8 cellular contexts compared by ENCODE assay signal in genomic region chr16:57462209-57462977, GRCh38. TPM values are rescaled to one million over a fixed set of nuclear protein-coding genes. Genes with fewer than 3 reads are reported as not detected.
DNase-seq lines count a peak whose midpoint lies in the region; ATAC-seq and TF ChIP-seq lines count a peak whose summit lies in the region.

POLR2C (plus strand) TSS chr16:57462679; CDS start chr16:57462725, 46 bp downstream.

- H3K4me3 ChIP-seq in HL-60 (replicated peaks; ENCODE audit: insufficient read depth, low read length), result peak within 1 kb of the TSS; percentile 78
- peak within 1 kb of the TSS; percentile 94 for H3K4me3 ChIP-seq in endodermal cell (ENCODE audit: low read length)

- H3K36me3 ChIP-seq in endodermal cell (ENCODE audit: control insufficient read depth, insufficient read depth, low read length), result peaks cover 59% of the 10 kb centered on the region

- DNase-seq in COLO668 (lab: John Stamatoyannopoulos, UW; ENCODE audit: unreplicated experiment) (peak; percentile 90), HL-60 (ENCODE audit: low read depth in 1 of 2, low spot score in 1 of 2) (peak; percentile 72 to 88), NOMO-1 treated with dmso at 0.1 percent for 144 hours (lab: John Stamatoyannopoulos, UW; ENCODE audit: unreplicated experiment) (peak; percentile 61), endodermal cell (peak; percentile 96), mesothelial cell of epicardium (ENCODE audit: low spot score in 2 of 2, unreplicated experiment in 2 of 2) (peak; percentile 84 to 95)
- peak; percentile 94 for DNase-seq in activated CD8-positive, alpha-beta memory T cell treated with anti-CD3 and anti-CD28 coated beads, Interleukin-2, amount 10 ng/mL, durations not matched to agents 7 days and 5 days
- peak; percentile 86 to 88 for DNase-seq in stimulated activated CD8-positive, alpha-beta memory T cell treated with anti-CD3 and anti-CD28 coated beads, Interleukin-15, amount 100 ng/mL, for 48 hours (ENCODE audit: low read depth in 2 of 2)

- TF ChIP-seq CTCF in HL-60 (IDR thresholded peaks at IDR 0.05; ENCODE audit: insufficient read depth, low read length) (peak; percentile 96), endodermal cell (conservative IDR thresholded peaks at IDR 0.05) (peak; percentile 96), mesothelial cell of epicardium (IDR thresholded peaks at IDR 0.05; ENCODE audit: unreplicated experiment) (peak; percentile 96)

- H3K36me3 Mint-ChIP-seq in activated CD8-positive, alpha-beta memory T cell treated with anti-CD3 and anti-CD28 coated beads, Interleukin-2, amount 10 ng/mL, durations not matched to agents 7 days and 5 days, result peaks cover 16% of the 10 kb centered on the region
- H3K36me3 Mint-ChIP-seq in endodermal cell (ENCODE audit: low read depth) (peaks cover 69% of the 10 kb centered on the region), mesothelial cell of epicardium (peaks cover 17% of the 10 kb centered on the region)

- peaks cover 31% of the 10 kb centered on the region for H3K4me1 Mint-ChIP-seq in activated CD8-positive, alpha-beta memory T cell treated with anti-CD3 and anti-CD28 coated beads, Interleukin-2, amount 10 ng/mL, durations not matched to agents 7 days and 5 days
- H3K4me1 Mint-ChIP-seq in endodermal cell (no peaks in the 10 kb centered on the region), mesothelial cell of epicardium (peaks cover 14% of the 10 kb centered on the region)

- peak within 1 kb of the TSS; percentile 98 for H3K27ac Mint-ChIP-seq in activated CD8-positive, alpha-beta memory T cell treated with anti-CD3 and anti-CD28 coated beads, Interleukin-2, amount 10 ng/mL, durations not matched to agents 7 days and 5 days
- H3K27ac Mint-ChIP-seq in endodermal cell, result peak within 1 kb of the TSS; percentile 99
- peak within 1 kb of the TSS; percentile 100 for H3K27ac Mint-ChIP-seq in mesothelial cell of epicardium

- CTCF ChIA-PET in activated CD8-positive, alpha-beta memory T cell treated with anti-CD3 and anti-CD28 coated beads, Interleukin-2, amount 10 ng/mL, durations not matched to agents 7 days and 5 days (lab: Charles Lee), result interaction anchor here (0.6 to 5.2 kb wide), 24 partner anchors 10 to 217 kb away, joined by 3 to 55 read pairs (median 5); partner anchors contain the start of genes ADGRG5, CCDC102A, CIAPIN1 and COQ9

- H3K9ac ChIP-seq in endodermal cell (ENCODE audit: extremely low read depth, low read length, poor library complexity, severe bottlenecking), result peak within 1 kb of the TSS; percentile 69

- 5 to 7% methylated on average over 14 to 42 of the region's 47 CpGs for WGBS in endodermal cell (ENCODE audit: insufficient coverage in 1 of 2, insufficient read length in 1 of 2), 2 experiments

- H3K27me3 Mint-ChIP-seq in activated CD8-positive, alpha-beta memory T cell treated with anti-CD3 and anti-CD28 coated beads, Interleukin-2, amount 10 ng/mL, durations not matched to agents 7 days and 5 days, result no peaks in the 10 kb centered on the region
- no peaks in the 10 kb centered on the region for H3K27me3 Mint-ChIP-seq in endodermal cell (ENCODE audit: insufficient read depth)
- H3K27me3 Mint-ChIP-seq in mesothelial cell of epicardium (ENCODE audit: low read depth), result no peaks in the 10 kb centered on the region

- peak; percentile 92 for ATAC-seq in GM19452 (IDR thresholded peaks at IDR 0.05; ENCODE audit: unreplicated experiment)
- ATAC-seq in activated CD8-positive, alpha-beta memory T cell treated with anti-CD3 and anti-CD28 coated beads, Interleukin-2, amount 10 ng/mL, durations not matched to agents 7 days and 5 days, result peak; percentile 96

- H3K9me3 Mint-ChIP-seq in activated CD8-positive, alpha-beta memory T cell treated with anti-CD3 and anti-CD28 coated beads, Interleukin-2, amount 10 ng/mL, durations not matched to agents 7 days and 5 days (ENCODE audit: low read depth), result no peaks in the 10 kb centered on the region
- H3K9me3 Mint-ChIP-seq in endodermal cell (no peaks in the 10 kb centered on the region), mesothelial cell of epicardium (no peaks in the 10 kb centered on the region)

- peak within 1 kb of the TSS; percentile 94 for H3K4me3 Mint-ChIP-seq in activated CD8-positive, alpha-beta memory T cell treated with anti-CD3 and anti-CD28 coated beads, Interleukin-2, amount 10 ng/mL, durations not matched to agents 7 days and 5 days
- H3K4me3 Mint-ChIP-seq in endodermal cell (peak within 1 kb of the TSS; percentile 97), mesothelial cell of epicardium (peak within 1 kb of the TSS; percentile 100)

- peak within 1 kb of the TSS; percentile 66 for H3K27ac ChIP-seq in HL-60 (replicated peaks)
- H3K27ac ChIP-seq in endodermal cell (ENCODE audit: low read depth, low read length), result no peak within 1 kb of the TSS

- no peaks in the 10 kb centered on the region for H3K4me1 ChIP-seq in endodermal cell (ENCODE audit: control insufficient read depth, insufficient read depth, low read length)

- H3K9me3 ChIP-seq in endodermal cell (ENCODE audit: control insufficient read depth, low read length), result no peaks in the 10 kb centered on the region

- no peaks in the 10 kb centered on the region for H3K27me3 ChIP-seq in HL-60 (ENCODE audit: insufficient read depth, poor library complexity, severe bottlenecking)
- no peaks in the 10 kb centered on the region for H3K27me3 ChIP-seq in endodermal cell (ENCODE audit: control insufficient read depth, insufficient read depth, low read length, poor library complexity, severe bottlenecking)

RNA-seq across cellular contexts. Expression of gene POLR2C, which starts in this region (rescaled TPM):
- 10 to 100 TPM; 48.6 to 61.7 TPM for total RNA-seq in activated CD8-positive, alpha-beta memory T cell treated with anti-CD3 and anti-CD28 coated beads, Interleukin-2, amount 10 ng/mL, durations not matched to agents 7 days and 5 days
- total RNA-seq in endodermal cell (10 to 100 TPM; 72.0 to 88.3 TPM), mesothelial cell of epicardium (62.1 to 69.1 TPM (median 65.0 TPM) in 3 replicates)
- 85.1 TPM for polyA plus RNA-seq in endodermal cell (2013, experiment 1 of 2)
- 81.8 TPM for polyA plus RNA-seq in endodermal cell (2013, experiment 2 of 2)
